Comparison of ENCODE assay signal across 15 cellular contexts in genomic region chr5:157506981-157507780, GRCh38. TPM values are rescaled to one million over a fixed set of nuclear protein-coding genes. Genes with fewer than 3 reads are reported as not detected.
DNase-seq lines count a peak whose midpoint lies in the region; ATAC-seq and TF ChIP-seq lines count a peak whose summit lies in the region.
"Had no signal": no experiment of that assay in that cellular context is flagged by ENCODE, and none has a peak within 500 bp of the region (broad histone marks: within the 10 kb centered on the region; RNA-seq: fewer than 3 reads in every experiment).

No MANE protein-coding gene starts in this region.

- in situ Hi-C loops in mammary epithelial cell (cut with MboI; ENCODE audit: low sequenced_read_pairs in 2 of 2), result no loop called here

- H3K27ac ChIP-seq in right atrium auricular region, result peak overlapping the region in 1 of 2 donors; percentile 22
- H3K27ac ChIP-seq in mammary epithelial cell (ENCODE audit: insufficient read depth, low read depth, low read length), result no peak overlapping the region
- H3K27ac ChIP-seq in prostate gland, result no peak overlapping the region
- H3K27ac ChIP-seq: dorsolateral prefrontal cortex, HL-60 had no signal

- H3K79me2 ChIP-seq in mammary epithelial cell (ENCODE audit: insufficient read depth, low read length), result no peaks in the 10 kb centered on the region

- no peaks in the 10 kb centered on the region for H4K20me1 ChIP-seq in mammary epithelial cell (ENCODE audit: insufficient read depth, low read length)

- intact Hi-C loops in Right ventricle myocardium inferior (cut with DNase I) (no loop called here), mammary epithelial cell (cut with micrococcal nuclease) (no loop called here), left colon (cut with DNase I, micrococcal nuclease) (no loop called here), prostate gland (cut with DNase I) (no loop called here)

- CTCF ChIA-PET in mammary epithelial cell (lab: Charles Lee; ENCODE audit: low non-redundant PET), result no interaction called here

- H3K27me3 ChIP-seq in right atrium auricular region (no peaks in the 10 kb centered on the region), mammary epithelial cell (ENCODE audit: insufficient read depth, low read length) (no peaks in the 10 kb centered on the region), prostate gland (replicated peaks; ENCODE audit: insufficient read depth) (no peaks in the 10 kb centered on the region)
- H3K27me3 ChIP-seq: dorsolateral prefrontal cortex, heart left ventricle had no signal

- TF ChIP-seq POLR2A in prostate gland (IDR thresholded peaks at IDR 0.05), result no peak

- WGBS in mammary epithelial cell (ENCODE audit: low coverage, missing lambda C conversion rate), result 89% methylated on average over 14 of the region's 14 CpGs
- 76% methylated on average over 14 of the region's 14 CpGs for WGBS in prostate gland

- TF ChIP-seq CTCF in right atrium auricular region (IDR thresholded peaks at IDR 0.05) (no peak), mammary epithelial cell (conservative IDR thresholded peaks at IDR 0.05 in 1 of 2, IDR thresholded peaks at IDR 0.05 in 1 of 2; ENCODE audit: extremely low read depth in 1 of 2, insufficient read depth in 1 of 2, low read depth in 1 of 2, low read length in 2 of 2) (no peak), prostate gland (IDR thresholded peaks at IDR 0.05) (no peak)

- H3K4me1 ChIP-seq in right atrium auricular region (peaks cover 0 to 26% of the 10 kb centered on the region in 2 donors), mammary epithelial cell (ENCODE audit: insufficient read depth, low read length) (peaks cover 20% of the 10 kb centered on the region), prostate gland (replicated peaks) (no peaks in the 10 kb centered on the region)

- H3K4me3 ChIP-seq in right atrium auricular region (no peak overlapping the region), mammary epithelial cell (replicated peaks in 1 of 3; ENCODE audit: insufficient read depth in 1 of 3, low read depth in 2 of 3, low read length in 3 of 3) (no peak overlapping the region), prostate gland (no peak overlapping the region)
- H3K4me3 ChIP-seq: dorsolateral prefrontal cortex, heart left ventricle had no signal

- no TSS peak for BruUV-seq in mammary epithelial cell (replicated peaks; lab: Mats Ljungman, UMichigan)

- DNase-seq in Right ventricle myocardium inferior (ENCODE audit: missing footprints) (peak; percentile 72), right atrium auricular region (ENCODE audit: low spot score) (no peak), mammary epithelial cell (peak; percentile 22), left colon (peak; percentile 63 to 71), NCI-H345 (lab: John Stamatoyannopoulos, UW) (no peak), prostate gland (ENCODE audit: low spot score) (no peak)
- DNase-seq: activated naive CD8-positive, alpha-beta T cell treated with anti-CD3 and anti-CD28 coated beads, Interleukin-2, amount 10 ng/mL, durations not matched to agents 7 days and 5 days; dorsolateral prefrontal cortex; GDM1; NCI-H1048 had no signal

- H3K9ac ChIP-seq in mammary epithelial cell (ENCODE audit: insufficient read depth, low read length), result no peak overlapping the region

- H3K36me3 ChIP-seq in right atrium auricular region (peaks cover 63% of the 10 kb centered on the region), mammary epithelial cell (ENCODE audit: insufficient read depth, low read length) (peaks cover 11% of the 10 kb centered on the region), prostate gland (no peaks in the 10 kb centered on the region)

- no peak overlapping the region for H2AFZ ChIP-seq in mammary epithelial cell (ENCODE audit: low read depth, low read length)

- dilution Hi-C loops in mammary epithelial cell (cut with HindIII; ENCODE audit: low sequenced_read_pairs), result no loop called here

- H3K9me3 ChIP-seq in right atrium auricular region (no peaks in the 10 kb centered on the region), mammary epithelial cell (replicated peaks; ENCODE audit: insufficient read depth, low read length) (no peaks in the 10 kb centered on the region), prostate gland (no peaks in the 10 kb centered on the region)
- H3K9me3 ChIP-seq: heart left ventricle had no signal

- ATAC-seq in Right ventricle myocardium inferior (peak; percentile 32), left colon (peak; percentile 97), GM18520 (IDR thresholded peaks at IDR 0.05; ENCODE audit: unreplicated experiment) (no peak), GM21723 (IDR thresholded peaks at IDR 0.05; ENCODE audit: unreplicated experiment) (no peak)
- ATAC-seq: SK-N-SH treated with all-trans-retinoic acid at 6 μM for 48 hours had no signal

- no peak overlapping the region for H3K4me2 ChIP-seq in mammary epithelial cell (ENCODE audit: insufficient read depth, low read depth, low read length)

RNA-seq across cellular contexts. Expression of gene NIPAL4, which starts 47.2 kb away (rescaled TPM):
- total RNA-seq in Right ventricle myocardium inferior (not detected), right atrium auricular region (1 to 10 TPM in 1 of 2 donors, not detected in 1; 1.6 TPM), mammary epithelial cell (1 to 10 TPM; 2.4 to 3.0 TPM), left colon (under 1 TPM in 1 of 2 donors, not detected in 1; 0.84 TPM), prostate gland (1 to 10 TPM; 2.7 to 2.8 TPM)
- polyA plus RNA-seq in mammary epithelial cell, result 6.1 TPM
- polyA minus RNA-seq in mammary epithelial cell, result 10.2 TPM
- total RNA-seq: activated naive CD8-positive, alpha-beta T cell treated with anti-CD3 and anti-CD28 coated beads, Interleukin-2, amount 10 ng/mL, durations not matched to agents 7 days and 5 days had no signal

Comparison
In these comparisons a context has a peak if more than half of its experiments do, and no peak if none do; other contexts are left out.
1. DNase-seq: peak in Right ventricle myocardium inferior (single experiment), mammary epithelial cell (single experiment) and left colon (2 of 2); none in right atrium auricular region (single experiment), NCI-H345 (single experiment) and prostate gland (single experiment).
2. ATAC-seq: peak in Right ventricle myocardium inferior (single experiment) and left colon (single experiment); none in GM18520 (single experiment) and GM21723 (single experiment).